Comparison of ENCODE assay signal across 13 cellular contexts in genomic region chr19:4360081-4360569, GRCh38. TPM values are rescaled to one million over a fixed set of nuclear protein-coding genes. Genes with fewer than 3 reads are reported as not detected.
DNase-seq lines count a peak whose midpoint lies in the region; ATAC-seq and TF ChIP-seq lines count a peak whose summit lies in the region.
"Had no signal": no experiment of that assay in that cellular context is flagged by ENCODE, and none has a peak within 500 bp of the region (broad histone marks: within the 10 kb centered on the region; RNA-seq: fewer than 3 reads in every experiment).

No MANE protein-coding gene starts in this region.

- TF ChIP-seq POLR2A in gastroesophageal sphincter (IDR thresholded peaks at IDR 0.05) = no peak

- H3K27ac Mint-ChIP-seq in natural killer cell (peak overlapping the region; percentile 31 to 49), type B pancreatic cell (peak overlapping the region; percentile 70)
- peak overlapping the region in 1 of 2 donors; percentile 61 for H3K27ac Mint-ChIP-seq in natural killer cell treated with Interleukin-12 subunit alpha and Interleukin-12 subunit beta and Interleukin-15 and Interleukin-18, amount 100 ng/mL, for 72 hours

- no peaks in the 10 kb centered on the region for H3K9me3 ChIP-seq in gastroesophageal sphincter

- TF ChIP-seq EP300 in gastroesophageal sphincter (IDR thresholded peaks at IDR 0.05) = no peak

- H3K27me3 ChIP-seq in gastroesophageal sphincter = no peaks in the 10 kb centered on the region

- intact Hi-C loops in natural killer cell (cut with micrococcal nuclease) = no loop called here

- CTCF ChIA-PET in HEK293T (lab: Yijun Ruan, JAX) = interaction anchor here (0.6 kb wide), 1 partner anchor 64 kb away, joined by 3 read pairs; no protein-coding TSS in a partner anchor

- H3K4me3 ChIP-seq in gastroesophageal sphincter = no peak overlapping the region

- H3K4me1 Mint-ChIP-seq in natural killer cell (no peaks in the 10 kb centered on the region), type B pancreatic cell (ENCODE audit: unreplicated experiment) (no peaks in the 10 kb centered on the region)
- peaks cover 0 to 4% of the 10 kb centered on the region in 2 donors for H3K4me1 Mint-ChIP-seq in natural killer cell treated with Interleukin-12 subunit alpha and Interleukin-12 subunit beta and Interleukin-15 and Interleukin-18, amount 100 ng/mL, for 72 hours (ENCODE audit: low read depth in 2 of 2)

- H3K36me3 Mint-ChIP-seq in natural killer cell (no peaks in the 10 kb centered on the region), type B pancreatic cell (no peaks in the 10 kb centered on the region)
- no peaks in the 10 kb centered on the region for H3K36me3 Mint-ChIP-seq in natural killer cell treated with Interleukin-12 subunit alpha and Interleukin-12 subunit beta and Interleukin-15 and Interleukin-18, amount 100 ng/mL, for 72 hours

- DNase-seq in natural killer cell = no peak
- DNase-seq in natural killer cell treated with Interleukin-12 subunit alpha and Interleukin-12 subunit beta and Interleukin-15 and Interleukin-18, amount 100 ng/mL, for 72 hours (ENCODE audit: low spot score) = no peak
- DNase-seq in type B pancreatic cell (ENCODE audit: extremely low spot score, unreplicated experiment) = no peak
- no peak for DNase-seq in inferior parietal cortex (ENCODE audit: extremely low spot score)
- no peak for DNase-seq in HEK293T (ENCODE audit: extremely low spot score)
- DNase-seq: activated CD4-positive, CD25-positive, alpha-beta regulatory T cell; COR-L47; head of caudate nucleus; midbrain; NCI-H187; NCI-H510A treated with DMSO at 0.1 percent for 48 hours; SW 1271 had no signal

- peaks cover 0 to 91% of the 10 kb centered on the region in 2 donors for H3K36me3 ChIP-seq in gastroesophageal sphincter

- H3K27me3 Mint-ChIP-seq in natural killer cell (ENCODE audit: low read depth in 2 of 2) (no peaks in the 10 kb centered on the region), type B pancreatic cell (no peaks in the 10 kb centered on the region)
- no peaks in the 10 kb centered on the region for H3K27me3 Mint-ChIP-seq in natural killer cell treated with Interleukin-12 subunit alpha and Interleukin-12 subunit beta and Interleukin-15 and Interleukin-18, amount 100 ng/mL, for 72 hours

- H3K9me3 Mint-ChIP-seq in natural killer cell (no peaks in the 10 kb centered on the region), type B pancreatic cell (no peaks in the 10 kb centered on the region)
- no peaks in the 10 kb centered on the region for H3K9me3 Mint-ChIP-seq in natural killer cell treated with Interleukin-12 subunit alpha and Interleukin-12 subunit beta and Interleukin-15 and Interleukin-18, amount 100 ng/mL, for 72 hours

- WGBS in gastroesophageal sphincter (ENCODE audit: low coverage in 1 of 2), 2 donors = no CpG with 5 or more reads among the region's 9 CpGs

- POLR2A ChIA-PET in HEK293T (lab: Yijun Ruan, JAX) = interaction anchor here (4.1 kb wide), 1 partner anchor 17 kb away, joined by 17 read pairs; the partner anchor contains the start of gene MPND

- ATAC-seq in natural killer cell = no peak
- no peak for ATAC-seq in natural killer cell treated with Interleukin-12 subunit alpha and Interleukin-12 subunit beta and Interleukin-15 and Interleukin-18, amount 100 ng/mL, for 72 hours
- no peak for ATAC-seq in gastroesophageal sphincter

- peaks cover 0 to 28% (median 0%) of the 10 kb centered on the region in 3 donors for H3K4me1 ChIP-seq in gastroesophageal sphincter

- TF ChIP-seq CTCF in natural killer cell (IDR thresholded peaks at IDR 0.05) = no peak
- TF ChIP-seq CTCF in gastroesophageal sphincter (IDR thresholded peaks at IDR 0.05) = no peak
- no peak for TF ChIP-seq CTCF in type B pancreatic cell (conservative IDR thresholded peaks at IDR 0.05)

- H3K4me3 Mint-ChIP-seq in natural killer cell (no peak overlapping the region), type B pancreatic cell (peak overlapping the region; percentile 44)
- H3K4me3 Mint-ChIP-seq in natural killer cell treated with Interleukin-12 subunit alpha and Interleukin-12 subunit beta and Interleukin-15 and Interleukin-18, amount 100 ng/mL, for 72 hours = no peak overlapping the region

- peak overlapping the region in 3 of 4 donors; percentile 10 to 62 (median 57) for H3K27ac ChIP-seq in gastroesophageal sphincter

TF ChIP-seq in HEK293T, 16 proteins besides CTCF, POLR2A, EP300 and RAD21:
- TF ChIP-seq BHLHE40 (IDR thresholded peaks at IDR 0.05; ENCODE audit: borderline replicate concordance) (no peak), ZNF384 (IDR thresholded peaks at IDR 0.05) (no peak), SUZ12 (IDR thresholded peaks at IDR 0.05) (no peak), FOXK2 (IDR thresholded peaks at IDR 0.05) (no peak), ARNT (IDR thresholded peaks at IDR 0.05) (no peak), FOXM1 (IDR thresholded peaks at IDR 0.05; ENCODE audit: borderline replicate concordance) (no peak), HDGF (IDR thresholded peaks at IDR 0.05; ENCODE audit: borderline replicate concordance) (no peak), L3MBTL2 (conservative IDR thresholded peaks at IDR 0.05) (no peak), ELF4 (IDR thresholded peaks at IDR 0.05) (no peak), SP1 (IDR thresholded peaks at IDR 0.05) (no peak), FOXA1 (IDR thresholded peaks at IDR 0.05) (no peak), TARDBP (IDR thresholded peaks at IDR 0.05) (no peak), NFRKB (IDR thresholded peaks at IDR 0.05) (no peak), CTBP1 (IDR thresholded peaks at IDR 0.05; ENCODE audit: borderline replicate concordance) (no peak), LEF1 (IDR thresholded peaks at IDR 0.05; ENCODE audit: borderline replicate concordance) (no peak)
- TF ChIP-seq, protein P1, sequence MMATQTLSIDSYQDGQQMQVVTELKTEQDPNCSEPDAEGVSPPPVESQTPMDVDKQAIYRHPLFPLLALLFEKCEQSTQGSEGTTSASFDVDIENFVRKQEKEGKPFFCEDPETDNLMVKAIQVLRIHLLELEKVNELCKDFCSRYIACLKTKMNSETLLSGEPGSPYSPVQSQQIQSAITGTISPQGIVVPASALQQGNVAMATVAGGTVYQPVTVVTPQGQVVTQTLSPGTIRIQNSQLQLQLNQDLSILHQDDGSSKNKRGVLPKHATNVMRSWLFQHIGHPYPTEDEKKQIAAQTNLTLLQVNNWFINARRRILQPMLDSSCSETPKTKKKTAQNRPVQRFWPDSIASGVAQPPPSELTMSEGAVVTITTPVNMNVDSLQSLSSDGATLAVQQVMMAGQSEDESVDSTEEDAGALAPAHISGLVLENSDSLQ (IDR thresholded peaks at IDR 0.05) = no peak
TF ChIP-seq in HEK293T: peak in this region for 0.

RNA-seq across cellular contexts. Expression of gene MPND, which starts 16.8 kb away (rescaled TPM):
- total RNA-seq in natural killer cell = 10 to 100 TPM; 30.4 to 38.4 (median 31.1) TPM
- total RNA-seq in natural killer cell treated with Interleukin-12 subunit alpha and Interleukin-12 subunit beta and Interleukin-15 and Interleukin-18, amount 100 ng/mL, for 72 hours = 10 to 100 TPM; 28.3 to 73.5 TPM
- total RNA-seq in gastroesophageal sphincter = 1 to 10 TPM; 4.7 to 7.5 (median 6.0) TPM
- total RNA-seq in type B pancreatic cell (ENCODE audit: low replicate concordance) = 43.5 and 43.6 TPM in 2 replicates

RNA-seq across cellular contexts. Expression of gene STAP2, which starts 21.5 kb away (rescaled TPM):
- total RNA-seq in natural killer cell (1 to 10 TPM; 1.4 to 3.3 (median 2.0) TPM), gastroesophageal sphincter (1 to 10 TPM in 3 of 4 donors, not detected in 1; 1.4 to 5.6 (median 4.9) TPM), type B pancreatic cell (ENCODE audit: low replicate concordance) (42.5 and 96.9 TPM in 2 replicates)
- 10 to 100 TPM in 1 of 2 donors, 1 to 10 TPM in 1; 7.3 to 12.8 TPM for total RNA-seq in natural killer cell treated with Interleukin-12 subunit alpha and Interleukin-12 subunit beta and Interleukin-15 and Interleukin-18, amount 100 ng/mL, for 72 hours

RNA-seq across cellular contexts. Expression of gene SH3GL1, which starts 40.2 kb away (rescaled TPM):
- 10 to 100 TPM; 43.9 to 55.7 (median 49.2) TPM for total RNA-seq in natural killer cell
- 10 to 100 TPM; 47.0 to 50.8 TPM for total RNA-seq in natural killer cell treated with Interleukin-12 subunit alpha and Interleukin-12 subunit beta and Interleukin-15 and Interleukin-18, amount 100 ng/mL, for 72 hours
- 10 to 100 TPM; 48.2 to 67.7 (median 53.0) TPM for total RNA-seq in gastroesophageal sphincter
- 74.4 and 87.2 TPM in 2 replicates for total RNA-seq in type B pancreatic cell (ENCODE audit: low replicate concordance)

RNA-seq across cellular contexts. Expression of gene CHAF1A, which starts 42.3 kb away (rescaled TPM):
- 10 to 100 TPM; 34.4 to 40.8 (median 35.2) TPM for total RNA-seq in natural killer cell
- 100 to 1,000 TPM in 1 of 2 donors, 10 to 100 TPM in 1; 54.6 to 125 TPM for total RNA-seq in natural killer cell treated with Interleukin-12 subunit alpha and Interleukin-12 subunit beta and Interleukin-15 and Interleukin-18, amount 100 ng/mL, for 72 hours
- total RNA-seq in gastroesophageal sphincter = 10 to 100 TPM in 1 of 4 donors, 1 to 10 TPM in 3; 2.4 to 11.9 (median 7.4) TPM
- total RNA-seq in type B pancreatic cell (ENCODE audit: low replicate concordance) = 25.7 and 46.3 TPM in 2 replicates

RNA-seq across cellular contexts. Expression of gene FSD1, which starts 55.7 kb away (rescaled TPM):
- total RNA-seq in natural killer cell = 10 to 100 TPM; 15.5 to 18.2 (median 16.4) TPM
- 10 to 100 TPM; 16.0 to 24.7 TPM for total RNA-seq in natural killer cell treated with Interleukin-12 subunit alpha and Interleukin-12 subunit beta and Interleukin-15 and Interleukin-18, amount 100 ng/mL, for 72 hours
- under 1 TPM in 1 of 4 donors, not detected in 3; 0.67 TPM for total RNA-seq in gastroesophageal sphincter
- 4.8 and 26.3 TPM in 2 replicates for total RNA-seq in type B pancreatic cell (ENCODE audit: low replicate concordance)
